ENCODE assay signal across 18 cellular contexts in the genomic region with DNA sequence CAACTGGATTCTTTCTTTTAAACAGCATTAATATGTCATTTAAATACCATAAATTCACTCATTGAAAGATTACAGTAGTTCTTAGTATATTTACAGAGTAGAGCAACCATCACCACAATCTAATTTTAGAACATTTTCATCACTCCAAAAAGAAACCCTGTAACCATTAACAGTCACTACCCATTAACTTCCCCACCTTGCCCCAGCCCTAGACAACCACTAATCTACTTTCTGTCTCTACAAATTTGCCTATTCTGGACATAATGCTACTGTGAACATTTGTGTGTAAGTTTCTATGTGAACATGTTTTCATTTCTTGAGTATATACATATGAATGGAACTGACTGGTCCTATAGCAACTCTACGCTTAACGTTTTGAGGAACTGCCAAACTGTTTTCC. TPM values are rescaled to one million over a fixed set of nuclear protein-coding genes. Genes with fewer than 3 reads are reported as not detected.
DNase-seq lines count a peak whose midpoint lies in the region; ATAC-seq, FAIRE-seq and TF ChIP-seq lines count a peak whose summit lies in the region.
"Had no signal": no experiment of that assay in that cellular context is flagged by ENCODE, and none has a peak within 500 bp of the region (broad histone marks: within the 10 kb centered on the region; RNA-seq: fewer than 3 reads in every experiment).

No MANE protein-coding gene starts in this region.

- H3K9me3 ChIP-seq in MG63, result no peaks in the 10 kb centered on the region
- H3K9me3 ChIP-seq: adrenal gland, prostate gland had no signal

- DNase-seq in GM12891 (ENCODE audit: insufficient read length, low spot score), result no peak
- no peak for DNase-seq in GM19239 (ENCODE audit: insufficient read length, low spot score)
- DNase-seq in COLO829 (ENCODE audit: low spot score), result no peak
- DNase-seq in NCI-H187 (lab: John Stamatoyannopoulos, UW), result no peak
- DNase-seq in NCI-H82 (lab: John Stamatoyannopoulos, UW), result no peak
- no peak for DNase-seq in MG63
- DNase-seq: adrenal gland; cortex of kidney; DMS53; H7; midbrain; NCI-H1436; stimulated activated CD4-positive, alpha-beta T cell treated with anti-CD3 and anti-CD28 coated beads, Interleukin-4, amount 100 ng/mL, for 24 hours; stimulated activated naive CD4-positive, alpha-beta T cell had no signal

- peak; percentile 91 for ATAC-seq in HG02642 (IDR thresholded peaks at IDR 0.05; ENCODE audit: poor library complexity, unreplicated experiment)
- peak; percentile 78 for ATAC-seq in HG03378 (IDR thresholded peaks at IDR 0.05; ENCODE audit: unreplicated experiment)

- H3K4me3 ChIP-seq in MG63, result no peak overlapping the region
- H3K4me3 ChIP-seq: adrenal gland, prostate gland, SK-N-MC had no signal

- H3K36me3 ChIP-seq in MG63, result peaks cover 17% of the 10 kb centered on the region
- H3K36me3 ChIP-seq: prostate gland had no signal

- no peaks in the 10 kb centered on the region for H3K27me3 ChIP-seq in MG63
- H3K27me3 ChIP-seq: adrenal gland had no signal

- no peak for TF ChIP-seq POLR2A in GM12891 (IDR thresholded peaks at IDR 0.05; ENCODE audit: low read depth, low read length)

- FAIRE-seq in GM12891 (lab: Jason Lieb, UNC) (peak; percentile 82), GM19239 (lab: Jason Lieb, UNC) (peak; percentile 86)

TF ChIP-seq in GM12891, 5 proteins besides CTCF, POLR2A, EP300 and RAD21:
- no peak for TF ChIP-seq POU2F2 (IDR thresholded peaks at IDR 0.05; ENCODE audit: low read depth, low read length)
- peak; percentile 30; the same call in 1 of the 2 replicates for TF ChIP-seq SPI1 (IDR thresholded peaks at IDR 0.05; ENCODE audit: low read depth, low read length)

RNA-seq across cellular contexts. Expression of gene P4HA1, which starts 42.4 kb away (rescaled TPM):
- 59.0 TPM for polyA plus RNA-seq in GM12891 (2012; ENCODE audit: low read depth, missing spikeins)
- total RNA-seq in MG63 (2014; rRNA removed; shearing (Covaris generic); ENCODE audit: low replicate concordance), result 65.9 and 77.0 TPM in 2 replicates

RNA-seq across cellular contexts. Expression of gene NUDT13, which starts 56.0 kb away (rescaled TPM):
- 2.8 TPM for polyA plus RNA-seq in GM12891 (2012; ENCODE audit: low read depth, missing spikeins)
- total RNA-seq in MG63 (2014; rRNA removed; shearing (Covaris generic); ENCODE audit: low replicate concordance), result not detected in 2 replicates
